In the genomic region with DNA sequence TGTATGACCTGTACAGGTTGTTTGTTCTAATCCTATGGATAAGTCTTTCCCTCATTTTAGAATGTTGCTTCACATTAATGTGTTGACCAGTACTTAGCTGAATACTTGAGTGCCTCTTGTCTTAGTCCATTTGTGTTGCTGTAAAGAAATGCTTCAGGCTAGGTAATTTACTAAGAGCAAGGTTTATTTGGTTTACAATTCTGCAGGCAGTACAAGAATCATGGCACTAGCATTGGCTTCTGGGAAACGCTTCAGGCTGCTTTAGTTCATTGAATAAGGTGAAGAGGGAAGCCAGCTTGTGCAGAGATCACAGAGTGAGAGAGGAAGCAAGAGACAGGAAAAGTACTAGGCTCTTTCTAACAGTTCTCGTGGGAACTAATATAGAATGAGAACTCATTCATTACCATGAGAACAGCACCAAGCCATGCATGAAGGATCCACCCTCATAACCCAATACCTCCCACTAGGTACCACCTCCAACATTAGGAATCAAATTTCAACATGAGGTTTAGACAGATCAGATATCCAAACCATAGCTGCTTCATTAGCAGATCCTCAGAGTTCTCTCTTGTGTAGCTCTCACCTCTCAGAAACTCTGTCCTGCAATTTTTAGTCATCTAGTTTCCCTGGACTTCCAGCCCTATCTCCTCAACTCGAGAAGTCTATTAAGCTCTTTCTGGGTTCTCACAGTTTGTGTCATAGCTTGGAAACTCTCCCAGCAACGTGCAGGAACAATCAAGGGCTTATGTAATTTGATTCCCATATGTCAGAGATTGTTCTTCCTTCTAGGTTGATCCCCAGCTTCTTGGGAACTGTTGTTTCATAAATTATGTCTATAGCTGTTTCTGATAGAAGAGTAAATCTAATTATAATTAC, we compare ENCODE assay signal across 10 cellular contexts.
A peak's percentile ranks its signal among the peaks of the same experiment; 100 is the strongest.
DNase-seq lines count a peak whose midpoint lies in the region; ATAC-seq, FAIRE-seq and TF ChIP-seq lines count a peak whose summit lies in the region.
"Had no signal": no experiment of that assay in that cellular context is flagged by ENCODE, and none has a peak within 500 bp of the region (broad histone marks: within the 10 kb centered on the region; RNA-seq: fewer than 3 reads in every experiment).

No MANE protein-coding gene starts in this region.

- DNase-seq in COLO668 (lab: John Stamatoyannopoulos, UW; ENCODE audit: unreplicated experiment) (peak; percentile 34), SJCRH30 (peak; percentile 6 to 51), iris pigment epithelial cell (ENCODE audit: low read depth) (peak; percentile 97), GM19239 (ENCODE audit: insufficient read length, low spot score) (no peak), SKM-1 treated with dmso at 0.1 percent for 144 hours (lab: John Stamatoyannopoulos, UW; ENCODE audit: unreplicated experiment) (no peak), CD1c-positive myeloid dendritic cell (ENCODE audit: extremely low spot score) (no peak)

- no peaks in the 10 kb centered on the region for H3K27me3 ChIP-seq in SJCRH30
- H3K27me3 ChIP-seq: dorsolateral prefrontal cortex had no signal

- H3K36me3 ChIP-seq in SJCRH30, result no peaks in the 10 kb centered on the region

- H3K27ac ChIP-seq in SJCRH30, result no peak overlapping the region

- TF ChIP-seq RAD21 in Ishikawa (IDR thresholded peaks at IDR 0.05; ENCODE audit: low read depth), result no peak

- TF ChIP-seq EP300 in Ishikawa (IDR thresholded peaks at IDR 0.05; ENCODE audit: borderline replicate concordance), result no peak

- no peak for ATAC-seq in GM21528 (IDR thresholded peaks at IDR 0.05; ENCODE audit: low FRiP score, unreplicated experiment)
- ATAC-seq: natural killer cell treated with Interleukin-12 subunit alpha and Interleukin-12 subunit beta and Interleukin-15 and Interleukin-18, amount 100 ng/mL, for 72 hours had no signal

- no peaks in the 10 kb centered on the region for H3K4me1 ChIP-seq in SJCRH30

- H3K9me3 ChIP-seq in SJCRH30 (replicated peaks), result no peaks in the 10 kb centered on the region

- FAIRE-seq in GM19239 (lab: Jason Lieb, UNC), result no peak

- no peak overlapping the region for H3K4me3 ChIP-seq in SJCRH30
- H3K4me3 ChIP-seq: dorsolateral prefrontal cortex had no signal

TF ChIP-seq in Ishikawa, 13 proteins besides CTCF, POLR2A, EP300 and RAD21:
- TF ChIP-seq MAX (IDR thresholded peaks at IDR 0.05), result peak; percentile 51; the same call in 1 of the 2 replicates
- TF ChIP-seq TAF1 (IDR thresholded peaks at IDR 0.05; ENCODE audit: low read depth), result no peak
- peak; percentile 45 for TF ChIP-seq NFIC (IDR thresholded peaks at IDR 0.05)

Comparison
In these comparisons a context has a peak if more than half of its experiments do, and no peak if none do; other contexts are left out.
1. DNase-seq: peak in COLO668 (single experiment), SJCRH30 (2 of 2) and iris pigment epithelial cell (single experiment); none in GM19239 (single experiment), SKM-1 treated with dmso at 0.1 percent for 144 hours (single experiment) and CD1c-positive myeloid dendritic cell (single experiment).